In genomic region chr16:86682219-86682904, GRCh38 we compare ENCODE assay signal across 17 cellular contexts.
"Had no signal": no experiment of that assay in that cellular context is flagged by ENCODE, and none has a peak within 500 bp of the region (broad histone marks: within the 10 kb centered on the region; RNA-seq: fewer than 3 reads in every experiment).

No MANE protein-coding gene starts in this region.

- H3K36me3 ChIP-seq: gastrocnemius medialis, pancreas, suprapubic skin, upper lobe of right lung had no signal

- DNase-seq: activated CD4-positive, alpha-beta T cell treated with anti-CD3 and anti-CD28 coated beads, Interleukin-2, amount 10 ng/mL, durations not matched to agents 24 days and 14 days; activated CD4-positive, CD25-positive, alpha-beta regulatory T cell; activated CD8-positive, alpha-beta memory T cell treated with anti-CD3 and anti-CD28 coated beads, Interleukin-2, amount 50 U/mL, for 4 hours; activated CD8-positive, alpha-beta T cell treated with anti-CD3 and anti-CD28 coated beads, Interleukin-2, amount 10 ng/mL, durations not matched to agents 7 days and 5 days; activated effector memory CD4-positive, alpha-beta T cell treated with anti-CD3 and anti-CD28 coated beads, Interleukin-2, amount 50 U/mL, for 16 hours; activated T-cell treated with anti-CD3 and anti-CD28 coated beads, Interleukin-2, amount 50 U/mL, for 48 hours; amniotic stem cell; cerebellar nuclear complex; endodermal cell; erythroblast; gastrocnemius medialis; midbrain; pancreas; SW 1271; upper lobe of right lung had no signal

- H3K4me3 ChIP-seq: gastrocnemius medialis, pancreas, skin epidermis, suprapubic skin, upper lobe of right lung had no signal

- H3K4me1 ChIP-seq: gastrocnemius medialis, pancreas had no signal

- H3K27me3 ChIP-seq: pancreas had no signal

- H3K9me3 ChIP-seq: gastrocnemius medialis, pancreas, suprapubic skin, upper lobe of right lung had no signal

- ATAC-seq: activated CD8-positive, alpha-beta T cell treated with anti-CD3 and anti-CD28 coated beads, Interleukin-2, amount 10 ng/mL, durations not matched to agents 7 days and 5 days; pancreas had no signal

- H3K27ac ChIP-seq: pancreas, suprapubic skin, upper lobe of right lung had no signal

- FAIRE-seq: pancreas had no signal
